1 cellular context compared by ENCODE assay signal in the genomic region with DNA sequence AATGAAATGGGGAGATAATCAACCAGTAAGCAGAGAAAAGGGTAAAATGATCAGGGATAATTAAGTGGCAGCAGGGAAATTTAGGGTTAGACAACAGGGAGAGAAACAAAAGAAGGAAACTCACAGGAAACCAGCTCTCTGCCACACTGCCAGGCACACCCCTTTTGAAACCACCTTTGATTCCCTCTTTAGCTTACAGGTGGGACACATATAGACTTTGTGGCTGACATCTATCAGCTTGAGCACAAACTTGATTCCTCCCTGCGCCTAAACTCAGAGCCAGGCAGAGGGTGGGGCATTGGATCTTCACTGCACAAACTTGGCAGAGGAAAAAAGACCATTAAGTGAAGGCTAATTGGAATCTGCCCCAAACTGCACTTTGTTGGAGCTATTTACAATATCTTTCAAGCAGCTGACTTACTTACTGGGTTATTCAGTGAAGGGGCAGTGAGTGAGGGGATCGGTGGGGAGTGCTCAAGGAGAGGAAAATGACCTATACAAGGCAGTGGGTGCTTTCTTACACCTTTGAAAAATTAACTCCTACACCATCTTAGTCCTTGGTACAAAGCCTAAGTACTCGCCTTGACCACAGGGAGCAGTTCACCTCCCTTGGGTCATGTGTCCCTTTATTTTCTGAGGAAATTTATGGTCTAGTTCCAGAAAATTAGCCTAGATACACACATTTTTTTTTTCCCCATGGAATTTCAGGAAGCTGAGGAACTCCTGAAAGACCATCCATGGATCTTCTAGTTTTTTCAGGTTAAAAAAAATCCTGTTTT.
TF ChIP-seq lines count a peak whose summit lies in the region.

No MANE protein-coding gene starts in this region.

TF ChIP-seq in WTC11, 78 proteins besides CTCF, POLR2A, EP300 and RAD21 (continued from another document):
- no peak for TF ChIP-seq TEAD4 (CRISPR knock-in tag; IDR thresholded peaks at IDR 0.05)
- TF ChIP-seq, protein P1, sequence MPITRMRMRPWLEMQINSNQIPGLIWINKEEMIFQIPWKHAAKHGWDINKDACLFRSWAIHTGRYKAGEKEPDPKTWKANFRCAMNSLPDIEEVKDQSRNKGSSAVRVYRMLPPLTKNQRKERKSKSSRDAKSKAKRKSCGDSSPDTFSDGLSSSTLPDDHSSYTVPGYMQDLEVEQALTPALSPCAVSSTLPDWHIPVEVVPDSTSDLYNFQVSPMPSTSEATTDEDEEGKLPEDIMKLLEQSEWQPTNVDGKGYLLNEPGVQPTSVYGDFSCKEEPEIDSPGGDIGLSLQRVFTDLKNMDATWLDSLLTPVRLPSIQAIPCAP (CRISPR knock-in tag; IDR thresholded peaks at IDR 0.05): no peak
- TF ChIP-seq, protein P2, sequence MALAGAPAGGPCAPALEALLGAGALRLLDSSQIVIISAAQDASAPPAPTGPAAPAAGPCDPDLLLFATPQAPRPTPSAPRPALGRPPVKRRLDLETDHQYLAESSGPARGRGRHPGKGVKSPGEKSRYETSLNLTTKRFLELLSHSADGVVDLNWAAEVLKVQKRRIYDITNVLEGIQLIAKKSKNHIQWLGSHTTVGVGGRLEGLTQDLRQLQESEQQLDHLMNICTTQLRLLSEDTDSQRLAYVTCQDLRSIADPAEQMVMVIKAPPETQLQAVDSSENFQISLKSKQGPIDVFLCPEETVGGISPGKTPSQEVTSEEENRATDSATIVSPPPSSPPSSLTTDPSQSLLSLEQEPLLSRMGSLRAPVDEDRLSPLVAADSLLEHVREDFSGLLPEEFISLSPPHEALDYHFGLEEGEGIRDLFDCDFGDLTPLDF (CRISPR knock-in tag; IDR thresholded peaks at IDR 0.05): no peak
- no peak for TF ChIP-seq SOX15 (CRISPR knock-in tag; IDR thresholded peaks at IDR 0.05)
- TF ChIP-seq NR2C2 (CRISPR knock-in tag; IDR thresholded peaks at IDR 0.05): no peak
- TF ChIP-seq GABPB1 (CRISPR knock-in tag; IDR thresholded peaks at IDR 0.05): no peak
- no peak for TF ChIP-seq GRHL2 (CRISPR knock-in tag; IDR thresholded peaks at IDR 0.05; ENCODE audit: insufficient replicate concordance, severe bottlenecking)
- no peak for TF ChIP-seq ZNF423 (CRISPR knock-in tag; IDR thresholded peaks at IDR 0.05)
- TF ChIP-seq, protein P3, sequence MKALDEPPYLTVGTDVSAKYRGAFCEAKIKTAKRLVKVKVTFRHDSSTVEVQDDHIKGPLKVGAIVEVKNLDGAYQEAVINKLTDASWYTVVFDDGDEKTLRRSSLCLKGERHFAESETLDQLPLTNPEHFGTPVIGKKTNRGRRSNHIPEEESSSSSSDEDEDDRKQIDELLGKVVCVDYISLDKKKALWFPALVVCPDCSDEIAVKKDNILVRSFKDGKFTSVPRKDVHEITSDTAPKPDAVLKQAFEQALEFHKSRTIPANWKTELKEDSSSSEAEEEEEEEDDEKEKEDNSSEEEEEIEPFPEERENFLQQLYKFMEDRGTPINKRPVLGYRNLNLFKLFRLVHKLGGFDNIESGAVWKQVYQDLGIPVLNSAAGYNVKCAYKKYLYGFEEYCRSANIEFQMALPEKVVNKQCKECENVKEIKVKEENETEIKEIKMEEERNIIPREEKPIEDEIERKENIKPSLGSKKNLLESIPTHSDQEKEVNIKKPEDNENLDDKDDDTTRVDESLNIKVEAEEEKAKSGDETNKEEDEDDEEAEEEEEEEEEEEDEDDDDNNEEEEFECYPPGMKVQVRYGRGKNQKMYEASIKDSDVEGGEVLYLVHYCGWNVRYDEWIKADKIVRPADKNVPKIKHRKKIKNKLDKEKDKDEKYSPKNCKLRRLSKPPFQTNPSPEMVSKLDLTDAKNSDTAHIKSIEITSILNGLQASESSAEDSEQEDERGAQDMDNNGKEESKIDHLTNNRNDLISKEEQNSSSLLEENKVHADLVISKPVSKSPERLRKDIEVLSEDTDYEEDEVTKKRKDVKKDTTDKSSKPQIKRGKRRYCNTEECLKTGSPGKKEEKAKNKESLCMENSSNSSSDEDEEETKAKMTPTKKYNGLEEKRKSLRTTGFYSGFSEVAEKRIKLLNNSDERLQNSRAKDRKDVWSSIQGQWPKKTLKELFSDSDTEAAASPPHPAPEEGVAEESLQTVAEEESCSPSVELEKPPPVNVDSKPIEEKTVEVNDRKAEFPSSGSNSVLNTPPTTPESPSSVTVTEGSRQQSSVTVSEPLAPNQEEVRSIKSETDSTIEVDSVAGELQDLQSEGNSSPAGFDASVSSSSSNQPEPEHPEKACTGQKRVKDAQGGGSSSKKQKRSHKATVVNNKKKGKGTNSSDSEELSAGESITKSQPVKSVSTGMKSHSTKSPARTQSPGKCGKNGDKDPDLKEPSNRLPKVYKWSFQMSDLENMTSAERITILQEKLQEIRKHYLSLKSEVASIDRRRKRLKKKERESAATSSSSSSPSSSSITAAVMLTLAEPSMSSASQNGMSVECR (CRISPR knock-in tag; IDR thresholded peaks at IDR 0.05; ENCODE audit: borderline replicate concordance): no peak
- no peak for TF ChIP-seq ESRRA (CRISPR knock-in tag; IDR thresholded peaks at IDR 0.05; ENCODE audit: borderline replicate concordance)
